12 cellular contexts compared by ENCODE assay signal in genomic region chr14:24335461-24336146, GRCh38. TPM values are rescaled to one million over a fixed set of nuclear protein-coding genes. Genes with fewer than 3 reads are reported as not detected.
A peak's percentile ranks its signal among the peaks of the same experiment; 100 is the strongest.
DNase-seq lines count a peak whose midpoint lies in the region; ATAC-seq and TF ChIP-seq lines count a peak whose summit lies in the region.
"Had no signal": no experiment of that assay in that cellular context is flagged by ENCODE, and none has a peak within 500 bp of the region (broad histone marks: within the 10 kb centered on the region; RNA-seq: fewer than 3 reads in every experiment).

No MANE protein-coding gene starts in this region.

- no peak for ATAC-seq in CD4-positive, CD25-positive, alpha-beta regulatory T cell (ENCODE audit: low read depth in 2 of 2)
- ATAC-seq in GM23338 (no peak), HG03354 (IDR thresholded peaks at IDR 0.05; ENCODE audit: poor library complexity, severe bottlenecking, unreplicated experiment) (no peak)
- ATAC-seq in naive thymus-derived CD8-positive, alpha-beta T cell: no peak
- ATAC-seq: K562 had no signal

- no peak overlapping the region for H3K27ac ChIP-seq in CD4-positive, CD25-positive, alpha-beta regulatory T cell (ENCODE audit: insufficient read depth, low read length, poor library complexity, severe bottlenecking)
- H3K27ac ChIP-seq in GM23338 (ENCODE audit: low read depth) (no peak overlapping the region), colonic mucosa (no peak overlapping the region)

- peak overlapping the region in 1 of 2 donors; percentile 12 for H3K9ac ChIP-seq in colonic mucosa (ENCODE audit: low read depth in 2 of 2, low read length in 2 of 2)

- peaks cover 25% of the 10 kb centered on the region for H3K36me3 Mint-ChIP-seq in CD4-positive, CD25-positive, alpha-beta regulatory T cell
- H3K36me3 Mint-ChIP-seq in GM23338 (ENCODE audit: low read depth): no peaks in the 10 kb centered on the region
- H3K36me3 Mint-ChIP-seq in naive thymus-derived CD8-positive, alpha-beta T cell: peaks cover 0 to 31% (median 7%) of the 10 kb centered on the region in 3 donors
- H3K36me3 Mint-ChIP-seq in Calu3 (ENCODE audit: insufficient read depth, unreplicated experiment): peaks cover 16% of the 10 kb centered on the region

- TF ChIP-seq CTCF in GM23338 (conservative IDR thresholded peaks at IDR 0.05; ENCODE audit: low read depth in 2 of 2) (no peak), colonic mucosa (IDR thresholded peaks at IDR 0.05) (no peak), Calu3 (IDR thresholded peaks at IDR 0.05; ENCODE audit: unreplicated experiment) (no peak)

- no TSS peak for BruUV-seq in Calu3 (replicated peaks; lab: Mats Ljungman, UMichigan)

- H3K4me1 ChIP-seq in CD4-positive, CD25-positive, alpha-beta regulatory T cell (ENCODE audit: control insufficient read depth, insufficient read depth, low read length, poor library complexity, severe bottlenecking): peaks cover 56% of the 10 kb centered on the region
- H3K4me1 ChIP-seq in GM23338 (ENCODE audit: insufficient read depth) (peaks cover 26% of the 10 kb centered on the region; the same call in 1 of the 2 replicates), colonic mucosa (peaks cover 21% of the 10 kb centered on the region)

- H3K4me1 Mint-ChIP-seq in CD4-positive, CD25-positive, alpha-beta regulatory T cell: peaks cover 6 to 74% (median 35%) of the 10 kb centered on the region in 4 donors
- H3K4me1 Mint-ChIP-seq in GM23338 (peaks cover 23% of the 10 kb centered on the region), Calu3 (ENCODE audit: low read depth, unreplicated experiment) (peaks cover 32% of the 10 kb centered on the region)
- peaks cover 19 to 67% (median 61%) of the 10 kb centered on the region in 4 donors for H3K4me1 Mint-ChIP-seq in naive thymus-derived CD8-positive, alpha-beta T cell

- peak overlapping the region; percentile 100 for H2AFZ ChIP-seq in GM23338

- POLR2A ChIA-PET in naive thymus-derived CD8-positive, alpha-beta T cell (lab: Charles Lee): interaction anchor here (0.6 to 7.0 kb wide), 4 partner anchors 91 to 101 kb away, joined by 4 to 99 read pairs (median 28); partner anchors contain the start of genes CBLN3 and KHNYN

- peaks cover 51% of the 10 kb centered on the region for H3K27me3 Mint-ChIP-seq in CD4-positive, CD25-positive, alpha-beta regulatory T cell
- H3K27me3 Mint-ChIP-seq in GM23338 (ENCODE audit: insufficient read depth, low read depth, poor library complexity) (peaks cover 94% of the 10 kb centered on the region), Calu3 (ENCODE audit: unreplicated experiment) (no peaks in the 10 kb centered on the region)
- H3K27me3 Mint-ChIP-seq in naive thymus-derived CD8-positive, alpha-beta T cell: peaks cover 11 to 34% (median 18%) of the 10 kb centered on the region in 5 donors

- H3K4me2 ChIP-seq in GM23338: peak overlapping the region; percentile 92

- H3K27ac Mint-ChIP-seq in CD4-positive, CD25-positive, alpha-beta regulatory T cell: no peak overlapping the region
- H3K27ac Mint-ChIP-seq in GM23338: no peak overlapping the region
- H3K27ac Mint-ChIP-seq in naive thymus-derived CD8-positive, alpha-beta T cell: peak overlapping the region in 1 of 10 donors; percentile 52
- H3K27ac Mint-ChIP-seq in Calu3 (ENCODE audit: unreplicated experiment): no peak overlapping the region
- H3K27ac Mint-ChIP-seq: activated CD4-positive, alpha-beta memory T cell treated with anti-CD3 and anti-CD28 coated beads for 36 hours had no signal

- no peak for DNase-seq in CD4-positive, CD25-positive, alpha-beta regulatory T cell
- DNase-seq in GM23338 (ENCODE audit: low spot score) (peak; percentile 30), colonic mucosa (peak; percentile 20), Calu3 (no peak), SIG-M5 (lab: John Stamatoyannopoulos, UW) (no peak)
- no peak for DNase-seq in naive thymus-derived CD8-positive, alpha-beta T cell
- DNase-seq in effector CD4-positive, alpha-beta T cell: no peak
- DNase-seq: activated CD4-positive, alpha-beta memory T cell treated with anti-CD3 and anti-CD28 coated beads for 36 hours; NCI-H2171; transverse colon had no signal

- no peaks in the 10 kb centered on the region for H3K79me2 ChIP-seq in GM23338 (replicated peaks; ENCODE audit: insufficient read depth)

- peaks cover 18% of the 10 kb centered on the region for H3K36me3 ChIP-seq in CD4-positive, CD25-positive, alpha-beta regulatory T cell (ENCODE audit: control insufficient read depth, insufficient read depth, low read length)
- H3K36me3 ChIP-seq in GM23338 (ENCODE audit: insufficient read depth) (no peaks in the 10 kb centered on the region), colonic mucosa (no peaks in the 10 kb centered on the region)

- H3K9me3 ChIP-seq in CD4-positive, CD25-positive, alpha-beta regulatory T cell (ENCODE audit: control insufficient read depth in 2 of 2, low read length in 2 of 2): no peaks in the 10 kb centered on the region
- H3K9me3 ChIP-seq in colonic mucosa: no peaks in the 10 kb centered on the region
- H3K9me3 ChIP-seq: transverse colon had no signal

- peaks cover 4% of the 10 kb centered on the region for H4K20me1 ChIP-seq in GM23338 (replicated peaks; ENCODE audit: insufficient read depth)

- H3K4me3 ChIP-seq in CD4-positive, CD25-positive, alpha-beta regulatory T cell (ENCODE audit: low read depth, low read length): no peak overlapping the region
- H3K4me3 ChIP-seq in GM23338 (peak overlapping the region; percentile 80), colonic mucosa (no peak overlapping the region)
- H3K4me3 ChIP-seq: K562 had no signal

- peaks cover 4% of the 10 kb centered on the region for H3K27me3 ChIP-seq in CD4-positive, CD25-positive, alpha-beta regulatory T cell (ENCODE audit: control insufficient read depth, insufficient read depth, low read length)
- peaks cover 100% of the 10 kb centered on the region for H3K27me3 ChIP-seq in GM23338 (ENCODE audit: insufficient read depth)
- H3K27me3 ChIP-seq in colonic mucosa: peaks cover 10% of the 10 kb centered on the region

- intact Hi-C loops in colonic mucosa (cut with DNase I): no loop called here
- intact Hi-C loops in Calu3 (cut with micrococcal nuclease; ENCODE audit: unreplicated experiment): no loop called here

- H3K9me2 ChIP-seq in GM23338 (ENCODE audit: insufficient read depth): no peaks in the 10 kb centered on the region

- H3K9me3 Mint-ChIP-seq in CD4-positive, CD25-positive, alpha-beta regulatory T cell: peaks cover 0 to 2% (median 0%) of the 10 kb centered on the region in 7 donors
- H3K9me3 Mint-ChIP-seq in GM23338 (no peaks in the 10 kb centered on the region), Calu3 (ENCODE audit: low read depth, unreplicated experiment) (no peaks in the 10 kb centered on the region)
- no peaks in the 10 kb centered on the region for H3K9me3 Mint-ChIP-seq in naive thymus-derived CD8-positive, alpha-beta T cell
- H3K9me3 Mint-ChIP-seq: activated CD4-positive, alpha-beta memory T cell treated with anti-CD3 and anti-CD28 coated beads for 36 hours had no signal

- CTCF ChIA-PET in Calu3 (lab: Charles Lee): interaction anchor here (0.7 to 2.7 kb wide), 3 partner anchors 31 to 100 kb away, joined by 3 to 22 read pairs (median 8); no protein-coding TSS in a partner anchor

- 0 out of 2 replicates have a peak, but pooled peaks cover 8% of the 10 kb centered on the region for H3F3A ChIP-seq in GM23338 (replicated peaks; ENCODE audit: low read depth)

- H3K4me3 Mint-ChIP-seq in CD4-positive, CD25-positive, alpha-beta regulatory T cell: peak overlapping the region; percentile 44 to 86 (median 64)
- H3K4me3 Mint-ChIP-seq in GM23338 (peak overlapping the region; percentile 83), Calu3 (ENCODE audit: low read depth, unreplicated experiment) (no peak overlapping the region)
- peak overlapping the region in 8 of 10 donors; percentile 8 to 73 (median 54) for H3K4me3 Mint-ChIP-seq in naive thymus-derived CD8-positive, alpha-beta T cell
- H3K4me3 Mint-ChIP-seq: activated CD4-positive, alpha-beta memory T cell treated with anti-CD3 and anti-CD28 coated beads for 36 hours had no signal

RNA-seq across cellular contexts. Expression of gene ADCY4, which starts 0.7 kb away (rescaled TPM):
- 10.7 TPM for total RNA-seq in CD4-positive, CD25-positive, alpha-beta regulatory T cell
- polyA plus RNA-seq in CD4-positive, CD25-positive, alpha-beta regulatory T cell: under 1 TPM in 2 of 4 donors, not detected in 2; 0.32 to 0.39 TPM
- total RNA-seq in GM23338 (2014; rRNA removed; shearing (Covaris generic)): 0.10 and 1.5 TPM in 2 replicates
- 0.40 and 0.68 TPM in 2 replicates for polyA plus RNA-seq in GM23338 (2016; fragmentation: Nextera tagmentation; extraction: Ambion mirVana)
- total RNA-seq in colonic mucosa: 10 to 100 TPM in 1 of 2 donors, 1 to 10 TPM in 1; 6.7 to 10.2 TPM
- total RNA-seq in naive thymus-derived CD8-positive, alpha-beta T cell: 1 to 10 TPM; 3.8 to 4.7 TPM
- polyA plus RNA-seq in naive thymus-derived CD8-positive, alpha-beta T cell: under 1 TPM; 0.08 to 0.28 (median 0.24) TPM
- total RNA-seq in Calu3 (2022): 3.0 and 3.4 TPM in 2 replicates

RNA-seq across cellular contexts. Expression of gene RIPK3, which starts 4.2 kb away (rescaled TPM):
- total RNA-seq in CD4-positive, CD25-positive, alpha-beta regulatory T cell: 41.2 TPM
- 10 to 100 TPM; 14.9 to 24.6 (median 19.4) TPM for polyA plus RNA-seq in CD4-positive, CD25-positive, alpha-beta regulatory T cell
- total RNA-seq in GM23338 (2014; rRNA removed; shearing (Covaris generic)): 0.16 and 1.5 TPM in 2 replicates
- 0.31 and 0.32 TPM in 2 replicates for polyA plus RNA-seq in GM23338 (2016; fragmentation: Nextera tagmentation; extraction: Ambion mirVana)
- total RNA-seq in colonic mucosa (10 to 100 TPM; 30.1 to 38.2 TPM), Calu3 (2022) (11.0 and 12.6 TPM in 2 replicates)
- total RNA-seq in naive thymus-derived CD8-positive, alpha-beta T cell: 10 to 100 TPM; 32.9 to 35.8 TPM
- polyA plus RNA-seq in naive thymus-derived CD8-positive, alpha-beta T cell: 10 to 100 TPM in 1 of 3 donors, 1 to 10 TPM in 2; 5.3 to 11.1 (median 5.6) TPM

RNA-seq across cellular contexts. Expression of gene LTB4R, which starts 24.3 kb away (rescaled TPM):
- total RNA-seq in CD4-positive, CD25-positive, alpha-beta regulatory T cell: 17.5 TPM
- polyA plus RNA-seq in CD4-positive, CD25-positive, alpha-beta regulatory T cell: 1 to 10 TPM; 3.5 to 7.8 (median 6.3) TPM
- 4.7 and 7.9 TPM in 2 replicates for total RNA-seq in GM23338 (2014; rRNA removed; shearing (Covaris generic))
- polyA plus RNA-seq in GM23338 (2016; fragmentation: Nextera tagmentation; extraction: Ambion mirVana): 2.1 TPM in 2 replicates
- 1 to 10 TPM; 1.5 to 4.0 TPM for total RNA-seq in colonic mucosa
- 10 to 100 TPM in 1 of 2 experiments, 1 to 10 TPM in 1; 9.6 to 10.1 TPM for total RNA-seq in naive thymus-derived CD8-positive, alpha-beta T cell
- polyA plus RNA-seq in naive thymus-derived CD8-positive, alpha-beta T cell: 1 to 10 TPM; 3.4 to 5.9 (median 4.5) TPM
- 13.4 and 18.7 TPM in 2 replicates for total RNA-seq in Calu3 (2022)

RNA-seq across cellular contexts. Expression of gene LTB4R2, which starts 25.7 kb away (rescaled TPM):
- 18.1 TPM for total RNA-seq in CD4-positive, CD25-positive, alpha-beta regulatory T cell
- polyA plus RNA-seq in CD4-positive, CD25-positive, alpha-beta regulatory T cell: 1 to 10 TPM in 3 of 4 donors, under 1 TPM in 1; 1.00 to 2.2 (median 1.7) TPM
- total RNA-seq in GM23338 (2014; rRNA removed; shearing (Covaris generic)): 6.4 and 12.6 TPM in 2 replicates
- polyA plus RNA-seq in GM23338 (2016; fragmentation: Nextera tagmentation; extraction: Ambion mirVana): 0.40 and 0.47 TPM in 2 replicates
- total RNA-seq in colonic mucosa: 1 to 10 TPM; 2.7 to 7.8 TPM
- 10 to 100 TPM; 12.5 to 13.0 TPM for total RNA-seq in naive thymus-derived CD8-positive, alpha-beta T cell
- polyA plus RNA-seq in naive thymus-derived CD8-positive, alpha-beta T cell: 1 to 10 TPM in 2 of 3 donors, under 1 TPM in 1; 0.93 to 3.5 (median 1.5) TPM
- total RNA-seq in Calu3 (2022): 19.3 and 25.8 TPM in 2 replicates

RNA-seq across cellular contexts. Expression of gene CIDEB, which starts 27.8 kb away (rescaled TPM):
- 13.2 TPM for total RNA-seq in CD4-positive, CD25-positive, alpha-beta regulatory T cell
- 10 to 100 TPM in 2 of 4 donors, 1 to 10 TPM in 2; 8.9 to 13.6 (median 9.7) TPM for polyA plus RNA-seq in CD4-positive, CD25-positive, alpha-beta regulatory T cell
- 4.6 and 8.9 TPM in 2 replicates for total RNA-seq in GM23338 (2014; rRNA removed; shearing (Covaris generic))
- 3.4 and 5.0 TPM in 2 replicates for polyA plus RNA-seq in GM23338 (2016; fragmentation: Nextera tagmentation; extraction: Ambion mirVana)
- total RNA-seq in colonic mucosa (10 to 100 TPM in 1 of 2 donors, 1 to 10 TPM in 1; 7.7 to 12.9 TPM), Calu3 (2022) (0.17 TPM in 1 of 2 replicates, not detected in the other)
- 10 to 100 TPM; 12.2 to 15.5 TPM for total RNA-seq in naive thymus-derived CD8-positive, alpha-beta T cell
- 10 to 100 TPM in 2 of 3 donors, 1 to 10 TPM in 1; 8.6 to 16.1 (median 13.2) TPM for polyA plus RNA-seq in naive thymus-derived CD8-positive, alpha-beta T cell

Comparison
In these comparisons a context has a peak if more than half of its experiments do, and no peak if none do; other contexts are left out.
1. DNase-seq: peak in GM23338 (single experiment) and colonic mucosa (single experiment); none in CD4-positive, CD25-positive, alpha-beta regulatory T cell (0 of 3), naive thymus-derived CD8-positive, alpha-beta T cell (0 of 10), Calu3 (single experiment), effector CD4-positive, alpha-beta T cell (single experiment) and SIG-M5 (single experiment).